Comparison of ENCODE assay signal across 14 cellular contexts in the genomic region with DNA sequence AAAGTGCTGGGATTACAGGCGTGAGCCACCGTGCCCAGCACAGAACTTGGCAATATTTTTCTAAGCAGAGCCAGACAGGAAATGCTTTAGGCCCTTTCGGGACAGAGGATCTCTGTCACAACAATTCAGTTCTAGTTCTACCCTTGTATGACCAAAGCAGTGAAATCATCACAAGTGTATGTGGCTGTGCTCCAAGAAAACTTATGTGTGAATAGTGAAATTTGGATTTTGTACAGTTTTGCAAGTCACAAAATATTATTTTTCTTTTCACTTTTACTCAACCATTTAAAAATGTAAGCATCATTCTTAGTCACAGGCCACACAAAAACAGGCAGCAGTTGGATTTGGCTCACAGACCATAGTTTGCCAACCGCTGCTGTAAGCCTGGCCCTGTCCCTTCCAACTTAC. TPM values are rescaled to one million over a fixed set of nuclear protein-coding genes. Genes with fewer than 3 reads are reported as not detected.
DNase-seq lines count a peak whose midpoint lies in the region; ATAC-seq, FAIRE-seq and TF ChIP-seq lines count a peak whose summit lies in the region.
"Had no signal": no experiment of that assay in that cellular context is flagged by ENCODE, and none has a peak within 500 bp of the region (broad histone marks: within the 10 kb centered on the region; RNA-seq: fewer than 3 reads in every experiment).

No MANE protein-coding gene starts in this region.

- H3K27me3 ChIP-seq in osteoblast (ENCODE audit: insufficient read depth, low read length): no peaks in the 10 kb centered on the region
- H3K27me3 ChIP-seq: colonic mucosa, stomach had no signal

- CTCF ChIA-PET in activated CD4-positive, alpha-beta memory T cell treated with anti-CD3 and anti-CD28 coated beads, Interleukin-2, amount 10 ng/mL, durations not matched to agents 7 days and 5 days (lab: Charles Lee): no interaction called here

- H3K9me3 ChIP-seq in osteoblast (ENCODE audit: low read depth, low read length): peaks cover 5% of the 10 kb centered on the region
- H3K9me3 ChIP-seq: colonic mucosa had no signal

- H4K20me1 ChIP-seq in osteoblast (ENCODE audit: insufficient read depth, low read length): no peaks in the 10 kb centered on the region

- no peak for TF ChIP-seq CTCF in osteoblast (IDR thresholded peaks at IDR 0.05; ENCODE audit: extremely low read depth, low read depth, low read length)

- peak; percentile 85 for DNase-seq in Daoy (ENCODE audit: low read depth)
- DNase-seq in RCC 7860 (ENCODE audit: low spot score): peak; percentile 86
- peak; percentile 74 for DNase-seq in dedifferentiated amniotic fluid mesenchymal stem cell (ENCODE audit: extremely low spot score)
- peak; percentile 71 for DNase-seq in osteoblast (ENCODE audit: insufficient read length, low spot score, missing footprints)
- DNase-seq in activated CD4-positive, alpha-beta memory T cell treated with anti-CD3 and anti-CD28 coated beads, Interleukin-2, amount 10 ng/mL, durations not matched to agents 7 days and 5 days: no peak
- DNase-seq in T-helper 9 cell: no peak
- no peak for DNase-seq in NCI-H510A treated with DMSO at 0.1 percent for 48 hours (lab: John Stamatoyannopoulos, UW)
- DNase-seq: activated CD4-positive, alpha-beta memory T cell treated with anti-CD3 and anti-CD28 coated beads for 36 hours; CD4-positive, alpha-beta T cell; colonic mucosa; Kasumi-1; naive thymus-derived CD4-positive, alpha-beta T cell; stomach had no signal

- ATAC-seq in GM18867 (IDR thresholded peaks at IDR 0.05; ENCODE audit: unreplicated experiment): no peak
- ATAC-seq: naive thymus-derived CD4-positive, alpha-beta T cell had no signal

- POLR2A ChIA-PET in activated CD4-positive, alpha-beta memory T cell treated with anti-CD3 and anti-CD28 coated beads, Interleukin-2, amount 10 ng/mL, durations not matched to agents 7 days and 5 days (lab: Charles Lee): no interaction called here

- H3K4me2 ChIP-seq in osteoblast (ENCODE audit: insufficient read depth, low read length): peak overlapping the region; percentile 28

- no peaks in the 10 kb centered on the region for H3K36me3 ChIP-seq in osteoblast (ENCODE audit: insufficient read depth, low read length)
- H3K36me3 ChIP-seq: colonic mucosa, stomach had no signal

- peak overlapping the region; percentile 97 for H3K27ac ChIP-seq in osteoblast (ENCODE audit: low read depth, low read length)
- H3K27ac ChIP-seq: colonic mucosa, stomach had no signal

- peak; percentile 81 for FAIRE-seq in RCC 7860 (lab: Jason Lieb, UNC)

- H2AFZ ChIP-seq in osteoblast (ENCODE audit: low read length): no peak overlapping the region

- no peak overlapping the region for H3K4me3 Mint-ChIP-seq in activated CD4-positive, alpha-beta memory T cell treated with anti-CD3 and anti-CD28 coated beads, Interleukin-2, amount 10 ng/mL, durations not matched to agents 7 days and 5 days
- H3K4me3 Mint-ChIP-seq: activated CD4-positive, alpha-beta memory T cell treated with anti-CD3 and anti-CD28 coated beads for 36 hours; CD4-positive, alpha-beta T cell; naive thymus-derived CD4-positive, alpha-beta T cell had no signal

- peaks cover 21% of the 10 kb centered on the region for H3K4me1 ChIP-seq in osteoblast (ENCODE audit: insufficient read depth, low read length)
- H3K4me1 ChIP-seq: colonic mucosa, stomach had no signal

- H3K9me3 Mint-ChIP-seq in activated CD4-positive, alpha-beta memory T cell treated with anti-CD3 and anti-CD28 coated beads, Interleukin-2, amount 10 ng/mL, durations not matched to agents 7 days and 5 days: no peaks in the 10 kb centered on the region
- H3K9me3 Mint-ChIP-seq: activated CD4-positive, alpha-beta memory T cell treated with anti-CD3 and anti-CD28 coated beads for 36 hours had no signal

- H3K79me2 ChIP-seq in osteoblast (ENCODE audit: insufficient read depth, low read length): no peaks in the 10 kb centered on the region

- no peak overlapping the region for H3K4me3 ChIP-seq in osteoblast (ENCODE audit: insufficient read depth, low read length)
- H3K4me3 ChIP-seq: colonic mucosa, stomach had no signal

- H3K4me1 Mint-ChIP-seq in activated CD4-positive, alpha-beta memory T cell treated with anti-CD3 and anti-CD28 coated beads, Interleukin-2, amount 10 ng/mL, durations not matched to agents 7 days and 5 days: no peaks in the 10 kb centered on the region
- H3K4me1 Mint-ChIP-seq: naive thymus-derived CD4-positive, alpha-beta T cell had no signal

- peaks cover 2% of the 10 kb centered on the region for H3K27me3 Mint-ChIP-seq in activated CD4-positive, alpha-beta memory T cell treated with anti-CD3 and anti-CD28 coated beads, Interleukin-2, amount 10 ng/mL, durations not matched to agents 7 days and 5 days
- H3K27me3 Mint-ChIP-seq: activated CD4-positive, alpha-beta memory T cell treated with anti-CD3 and anti-CD28 coated beads for 36 hours had no signal

- H3K27ac Mint-ChIP-seq in activated CD4-positive, alpha-beta memory T cell treated with anti-CD3 and anti-CD28 coated beads, Interleukin-2, amount 10 ng/mL, durations not matched to agents 7 days and 5 days: no peak overlapping the region
- H3K27ac Mint-ChIP-seq: activated CD4-positive, alpha-beta memory T cell treated with anti-CD3 and anti-CD28 coated beads for 36 hours; CD4-positive, alpha-beta T cell; naive thymus-derived CD4-positive, alpha-beta T cell had no signal

- H3K36me3 Mint-ChIP-seq in activated CD4-positive, alpha-beta memory T cell treated with anti-CD3 and anti-CD28 coated beads, Interleukin-2, amount 10 ng/mL, durations not matched to agents 7 days and 5 days (ENCODE audit: low read depth): no peaks in the 10 kb centered on the region
- H3K36me3 Mint-ChIP-seq: activated CD4-positive, alpha-beta memory T cell treated with anti-CD3 and anti-CD28 coated beads for 36 hours had no signal

RNA-seq across cellular contexts. Expression of gene PRUNE2, which starts 20.4 kb away (rescaled TPM):
- 2.0 and 5.6 TPM in 2 replicates for total RNA-seq in Daoy (2014; rRNA removed; shearing (Covaris generic))
- total RNA-seq in osteoblast: 59.2 and 80.0 TPM in 2 replicates
- total RNA-seq in activated CD4-positive, alpha-beta memory T cell treated with anti-CD3 and anti-CD28 coated beads, Interleukin-2, amount 10 ng/mL, durations not matched to agents 7 days and 5 days: 1 to 10 TPM in 1 of 2 experiments, under 1 TPM in 1; 0.83 to 1.0 TPM
- total RNA-seq: CD4-positive, alpha-beta T cell had no signal

Comparison
In these comparisons a context has a peak if more than half of its experiments do, and no peak if none do; other contexts are left out.
1. DNase-seq: peak in Daoy (single experiment), RCC 7860 (single experiment), dedifferentiated amniotic fluid mesenchymal stem cell (single experiment) and osteoblast (single experiment); none in activated CD4-positive, alpha-beta memory T cell treated with anti-CD3 and anti-CD28 coated beads, Interleukin-2, amount 10 ng/mL, durations not matched to agents 7 days and 5 days (single experiment), T-helper 9 cell (single experiment) and NCI-H510A treated with DMSO at 0.1 percent for 48 hours (single experiment).